ENCODE assay signal across 16 cellular contexts in the genomic region with DNA sequence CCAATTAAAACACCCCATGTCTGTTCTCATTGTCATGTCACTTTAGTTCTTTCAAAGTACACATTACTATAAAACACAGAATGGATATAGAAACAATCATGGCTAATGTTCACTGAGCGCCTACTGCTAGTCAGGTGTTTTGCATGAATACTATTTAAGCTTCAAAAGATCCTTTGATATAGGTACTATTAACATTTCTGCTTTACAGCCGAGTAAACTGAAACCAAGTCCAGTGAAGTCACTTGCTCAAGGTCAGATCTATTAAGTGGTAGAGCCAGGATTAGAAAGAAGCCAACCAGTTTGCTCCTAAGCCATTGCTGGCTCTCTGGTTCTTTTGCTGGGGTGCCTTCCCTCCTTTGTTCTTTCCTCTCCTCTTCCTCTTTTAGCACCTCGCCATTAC.
"Had no signal": no experiment of that assay in that cellular context is flagged by ENCODE, and none has a peak within 500 bp of the region (broad histone marks: within the 10 kb centered on the region; RNA-seq: fewer than 3 reads in every experiment).

No MANE protein-coding gene starts in this region.

- H3K36me3 ChIP-seq: esophagus muscularis mucosa, right atrium auricular region, tibial artery had no signal

- DNase-seq: activated CD4-positive, alpha-beta T cell treated with anti-CD3 and anti-CD28 coated beads, Interleukin-2, amount 10 ng/mL, durations not matched to agents 24 days and 14 days; activated CD4-positive, CD25-positive, alpha-beta regulatory T cell; activated gamma-delta T cell treated with Interleukin-2 at 50 U/mL for 16 hours; activated naive CD8-positive, alpha-beta T cell treated with anti-CD3 and anti-CD28 coated beads, Interleukin-2, amount 10 ng/mL, durations not matched to agents 7 days and 5 days; hippocampal formation; mesendoderm; nucleus accumbens; stimulated activated CD4-positive, alpha-beta T cell treated with anti-CD3 and anti-CD28 coated beads, Interleukin-4, amount 100 ng/mL, for 24 hours; stimulated activated naive CD4-positive, alpha-beta T cell; tibial artery had no signal

- FAIRE-seq: urothelium cell line had no signal

- H3K27ac ChIP-seq: coronary artery, esophagus muscularis mucosa, right atrium auricular region, skin epidermis, tibial artery had no signal

- H3K4me3 ChIP-seq: coronary artery, esophagus muscularis mucosa, right atrium auricular region, skin epidermis, tibial artery had no signal

- ATAC-seq: natural killer cell treated with Interleukin-12 subunit alpha and Interleukin-12 subunit beta and Interleukin-15 and Interleukin-18, amount 100 ng/mL, for 72 hours had no signal

- H3K27me3 ChIP-seq: esophagus muscularis mucosa, right atrium auricular region, tibial artery had no signal

- H3K4me1 ChIP-seq: esophagus muscularis mucosa, right atrium auricular region, tibial artery had no signal

- H3K9me3 ChIP-seq: esophagus muscularis mucosa, right atrium auricular region, tibial artery had no signal
